Comparison of ENCODE assay signal across 9 cellular contexts in genomic region chr9:34647084-34647403, GRCh38. TPM values are rescaled to one million over a fixed set of nuclear protein-coding genes. Genes with fewer than 3 reads are reported as not detected.
DNase-seq lines count a peak whose midpoint lies in the region; ATAC-seq and FAIRE-seq lines count a peak whose summit lies in the region.
"Had no signal": no experiment of that assay in that cellular context is flagged by ENCODE, and none has a peak within 500 bp of the region (broad histone marks: within the 10 kb centered on the region; RNA-seq: fewer than 3 reads in every experiment).

No MANE protein-coding gene starts in this region.

- peak overlapping the region; percentile 74 for H3K27ac ChIP-seq in temporal lobe (ENCODE audit: low read depth, low read length)

- H3K36me3 Mint-ChIP-seq in T-helper 1 cell treated with Interleukin-12 subunit alpha and Interleukin-12 subunit beta and Interleukin-4 antibody, amounts not matched to agents 30 μg/mL and 1 μg/mL, for 36 hours (ENCODE audit: low read depth): peaks cover 31% of the 10 kb centered on the region
- peaks cover 40% of the 10 kb centered on the region for H3K36me3 Mint-ChIP-seq in activated T-helper 2 cell treated with anti-CD3 and anti-CD28 coated beads, Interferon-gamma antibody, Interleukin-2, Interleukin-4, amounts not matched to agents 10 μg/mL and 5 μg/mL and 100 μg/mL, durations not matched to agents 14 hours and 24 hours and 36 hours (ENCODE audit: low read depth)
- peaks cover 9 to 13% (median 10%) of the 10 kb centered on the region in 3 donors for H3K36me3 Mint-ChIP-seq in immature natural killer cell

- H3K27ac Mint-ChIP-seq in T-helper 1 cell treated with Interleukin-12 subunit alpha and Interleukin-12 subunit beta and Interleukin-4 antibody, amounts not matched to agents 30 μg/mL and 1 μg/mL, for 36 hours: peak overlapping the region; percentile 81
- H3K27ac Mint-ChIP-seq in activated T-helper 2 cell treated with anti-CD3 and anti-CD28 coated beads, Interferon-gamma antibody, Interleukin-2, Interleukin-4, amounts not matched to agents 10 μg/mL and 5 μg/mL and 100 μg/mL, durations not matched to agents 14 hours and 24 hours and 36 hours: peak overlapping the region; percentile 87
- peak overlapping the region; percentile 77 to 94 (median 90) for H3K27ac Mint-ChIP-seq in immature natural killer cell

- H3K4me1 Mint-ChIP-seq in T-helper 1 cell treated with Interleukin-12 subunit alpha and Interleukin-12 subunit beta and Interleukin-4 antibody, amounts not matched to agents 30 μg/mL and 1 μg/mL, for 36 hours (ENCODE audit: low read depth): peaks cover 25% of the 10 kb centered on the region
- peaks cover 30% of the 10 kb centered on the region for H3K4me1 Mint-ChIP-seq in activated T-helper 2 cell treated with anti-CD3 and anti-CD28 coated beads, Interferon-gamma antibody, Interleukin-2, Interleukin-4, amounts not matched to agents 10 μg/mL and 5 μg/mL and 100 μg/mL, durations not matched to agents 14 hours and 24 hours and 36 hours (ENCODE audit: low read depth)
- peaks cover 29 to 38% of the 10 kb centered on the region in 2 donors for H3K4me1 Mint-ChIP-seq in immature natural killer cell

- H3K4me3 Mint-ChIP-seq in T-helper 1 cell treated with Interleukin-12 subunit alpha and Interleukin-12 subunit beta and Interleukin-4 antibody, amounts not matched to agents 30 μg/mL and 1 μg/mL, for 36 hours: peak overlapping the region; percentile 91
- peak overlapping the region; percentile 93 for H3K4me3 Mint-ChIP-seq in activated T-helper 2 cell treated with anti-CD3 and anti-CD28 coated beads, Interferon-gamma antibody, Interleukin-2, Interleukin-4, amounts not matched to agents 10 μg/mL and 5 μg/mL and 100 μg/mL, durations not matched to agents 14 hours and 24 hours and 36 hours (ENCODE audit: low read depth)
- peak overlapping the region; percentile 90 to 95 (median 92) for H3K4me3 Mint-ChIP-seq in immature natural killer cell

- no peak for FAIRE-seq in urothelium cell line (lab: Jason Lieb, UNC)
- FAIRE-seq: A204.1 had no signal

- no peak for ATAC-seq in HG03342 (IDR thresholded peaks at IDR 0.05; ENCODE audit: unreplicated experiment)
- no peak for ATAC-seq in HG02763 (IDR thresholded peaks at IDR 0.05; ENCODE audit: unreplicated experiment)

- no peaks in the 10 kb centered on the region for H3K9me3 Mint-ChIP-seq in T-helper 1 cell treated with Interleukin-12 subunit alpha and Interleukin-12 subunit beta and Interleukin-4 antibody, amounts not matched to agents 30 μg/mL and 1 μg/mL, for 36 hours
- no peaks in the 10 kb centered on the region for H3K9me3 Mint-ChIP-seq in activated T-helper 2 cell treated with anti-CD3 and anti-CD28 coated beads, Interferon-gamma antibody, Interleukin-2, Interleukin-4, amounts not matched to agents 10 μg/mL and 5 μg/mL and 100 μg/mL, durations not matched to agents 14 hours and 24 hours and 36 hours
- H3K9me3 Mint-ChIP-seq in immature natural killer cell: no peaks in the 10 kb centered on the region

- DNase-seq in T-helper 1 cell (no peak), immature natural killer cell (no peak), urothelium cell line (ENCODE audit: low spot score) (no peak)
- DNase-seq in activated T-helper 2 cell treated with anti-CD3 and anti-CD28 coated beads, Interferon-gamma antibody, Interleukin-2, Interleukin-4, amounts not matched to agents 10 μg/mL and 5 μg/mL and 100 μg/mL, durations not matched to agents 14 hours and 24 hours and 36 hours (ENCODE audit: low spot score): no peak

- intact Hi-C loops in activated T-helper 2 cell treated with anti-CD3 and anti-CD28 coated beads, Interferon-gamma antibody, Interleukin-2, Interleukin-4, amounts not matched to agents 10 μg/mL and 5 μg/mL and 100 μg/mL, durations not matched to agents 14 hours and 24 hours and 36 hours (cut with micrococcal nuclease): loop anchor here (2.0 to 5.0 kb wide), 2 partner anchors 18 to 35 kb away; partner anchors contain the start of gene RPP25L

- H3K27me3 Mint-ChIP-seq in T-helper 1 cell treated with Interleukin-12 subunit alpha and Interleukin-12 subunit beta and Interleukin-4 antibody, amounts not matched to agents 30 μg/mL and 1 μg/mL, for 36 hours (ENCODE audit: low read depth): no peaks in the 10 kb centered on the region
- no peaks in the 10 kb centered on the region for H3K27me3 Mint-ChIP-seq in activated T-helper 2 cell treated with anti-CD3 and anti-CD28 coated beads, Interferon-gamma antibody, Interleukin-2, Interleukin-4, amounts not matched to agents 10 μg/mL and 5 μg/mL and 100 μg/mL, durations not matched to agents 14 hours and 24 hours and 36 hours (ENCODE audit: low read depth)
- H3K27me3 Mint-ChIP-seq in immature natural killer cell (ENCODE audit: low read depth in 3 of 3): peaks cover 7 to 11% (median 9%) of the 10 kb centered on the region in 3 donors

RNA-seq across cellular contexts. Expression of gene GALT, which starts 0.6 kb away (rescaled TPM):
- total RNA-seq in activated T-helper 2 cell treated with anti-CD3 and anti-CD28 coated beads, Interferon-gamma antibody, Interleukin-2, Interleukin-4, amounts not matched to agents 10 μg/mL and 5 μg/mL and 100 μg/mL, durations not matched to agents 14 hours and 24 hours and 36 hours: 74.3 and 78.4 TPM in 2 replicates
- 10 to 100 TPM; 43.7 to 61.2 (median 47.3) TPM for polyA plus RNA-seq in immature natural killer cell
- total RNA-seq in temporal lobe: 16.5 TPM

RNA-seq across cellular contexts. Expression of gene IL11RA, which starts 4.9 kb away (rescaled TPM):
- 27.4 and 33.8 TPM in 2 replicates for total RNA-seq in activated T-helper 2 cell treated with anti-CD3 and anti-CD28 coated beads, Interferon-gamma antibody, Interleukin-2, Interleukin-4, amounts not matched to agents 10 μg/mL and 5 μg/mL and 100 μg/mL, durations not matched to agents 14 hours and 24 hours and 36 hours
- polyA plus RNA-seq in immature natural killer cell: 10 to 100 TPM in 1 of 3 donors, 1 to 10 TPM in 2; 2.9 to 14.0 (median 5.0) TPM
- total RNA-seq in temporal lobe: 3.9 TPM

RNA-seq across cellular contexts. Expression of gene SIGMAR1, which starts 9.5 kb away (rescaled TPM):
- total RNA-seq in activated T-helper 2 cell treated with anti-CD3 and anti-CD28 coated beads, Interferon-gamma antibody, Interleukin-2, Interleukin-4, amounts not matched to agents 10 μg/mL and 5 μg/mL and 100 μg/mL, durations not matched to agents 14 hours and 24 hours and 36 hours: 105 and 109 TPM in 2 replicates
- 100 to 1,000 TPM in 1 of 3 donors, 10 to 100 TPM in 2; 75.8 to 135 (median 85.2) TPM for polyA plus RNA-seq in immature natural killer cell
- total RNA-seq in temporal lobe: 19.2 TPM

RNA-seq across cellular contexts. Expression of gene CCL27, which starts 15.4 kb away (rescaled TPM):
- total RNA-seq in activated T-helper 2 cell treated with anti-CD3 and anti-CD28 coated beads, Interferon-gamma antibody, Interleukin-2, Interleukin-4, amounts not matched to agents 10 μg/mL and 5 μg/mL and 100 μg/mL, durations not matched to agents 14 hours and 24 hours and 36 hours: 0.25 and 0.55 TPM in 2 replicates
- not detected for polyA plus RNA-seq in immature natural killer cell
- 0.25 TPM for total RNA-seq in temporal lobe

RNA-seq across cellular contexts. Expression of gene ARID3C, which starts 18.2 kb away (rescaled TPM):
- 0.14 and 0.21 TPM in 2 replicates for total RNA-seq in activated T-helper 2 cell treated with anti-CD3 and anti-CD28 coated beads, Interferon-gamma antibody, Interleukin-2, Interleukin-4, amounts not matched to agents 10 μg/mL and 5 μg/mL and 100 μg/mL, durations not matched to agents 14 hours and 24 hours and 36 hours
- polyA plus RNA-seq in immature natural killer cell: not detected
- not detected for total RNA-seq in temporal lobe
